Comparison of ENCODE assay signal across 8 cellular contexts in genomic region chr14:76644875-76645518, GRCh38.
DNase-seq lines count a peak whose midpoint lies in the region; FAIRE-seq and TF ChIP-seq lines count a peak whose summit lies in the region.

No MANE protein-coding gene starts in this region.

- H3K36me3 ChIP-seq in small intestine (ENCODE audit: control insufficient read depth in 2 of 2, insufficient read depth in 2 of 2, low read length in 2 of 2) (no peaks in the 10 kb centered on the region), vagina (no peaks in the 10 kb centered on the region)

- H3K27me3 ChIP-seq in small intestine (ENCODE audit: control insufficient read depth in 2 of 2, insufficient read depth in 2 of 2, low read length in 2 of 2): peaks cover 0 to 5% of the 10 kb centered on the region in 2 donors
- no peaks in the 10 kb centered on the region for H3K27me3 ChIP-seq in vagina

- intact Hi-C loops in vagina (cut with DNase I): loop anchor here (10.0 kb wide), 1 partner anchor 600 kb away; no protein-coding TSS in a partner anchor

- WGBS in small intestine, 3 donors: 12 to 17% (median 17%) methylated on average over 12 of the region's 12 CpGs

- peak in 1 of 3 experiments; percentile 18 for TF ChIP-seq CTCF in vagina (IDR thresholded peaks at IDR 0.05)

- no peaks in the 10 kb centered on the region for H3K9me3 ChIP-seq in small intestine (ENCODE audit: control insufficient read depth, low read depth)
- H3K9me3 ChIP-seq in vagina: no peaks in the 10 kb centered on the region

- H3K4me1 ChIP-seq in small intestine (ENCODE audit: control insufficient read depth in 2 of 2, insufficient read depth in 1 of 2, low read depth in 1 of 2, low read length in 1 of 2): no peaks in the 10 kb centered on the region
- H3K4me1 ChIP-seq in vagina: no peaks in the 10 kb centered on the region

- no peak for TF ChIP-seq POLR2A in vagina (IDR thresholded peaks at IDR 0.05)

- H3K27ac ChIP-seq in small intestine (ENCODE audit: low read depth in 1 of 2, low read length in 1 of 2): no peak overlapping the region
- no peak overlapping the region for H3K27ac ChIP-seq in vagina

- FAIRE-seq in small intestine (lab: Jason Lieb, UNC): no peak

- DNase-seq in NCI-H526 (lab: John Stamatoyannopoulos, UW): peak; percentile 29 to 64
- DNase-seq in NCI-H526 treated with DMSO at 0.1 percent for 48 hours (lab: John Stamatoyannopoulos, UW): no peak
- peak; percentile 51 for DNase-seq in HuH-7 (ENCODE audit: low spot score)
- DNase-seq in SHP77 treated with DMSO at 0.1 percent for 48 hours (lab: John Stamatoyannopoulos, UW): peak; percentile 31
- DNase-seq in globus pallidus (ENCODE audit: low spot score): peak; percentile 22
- peak; percentile 7 for DNase-seq in small intestine
- DNase-seq in stimulated activated naive CD4-positive, alpha-beta T cell (lab: John Stamatoyannopoulos, UW): no peak
- no peak for DNase-seq in vagina (ENCODE audit: extremely low spot score in 2 of 2)

- H3K4me3 ChIP-seq in small intestine (ENCODE audit: low read depth in 1 of 2, low read length in 2 of 2) (no peak overlapping the region), vagina (no peak overlapping the region)

Comparison
In these comparisons a context has a peak if more than half of its experiments do, and no peak if none do; other contexts are left out.
1. DNase-seq: peak in NCI-H526 (2 of 2), HuH-7 (single experiment), SHP77 treated with DMSO at 0.1 percent for 48 hours (single experiment), globus pallidus (single experiment) and small intestine (single experiment); none in NCI-H526 treated with DMSO at 0.1 percent for 48 hours (single experiment), stimulated activated naive CD4-positive, alpha-beta T cell (0 of 6) and vagina (0 of 2).